In the genomic region with DNA sequence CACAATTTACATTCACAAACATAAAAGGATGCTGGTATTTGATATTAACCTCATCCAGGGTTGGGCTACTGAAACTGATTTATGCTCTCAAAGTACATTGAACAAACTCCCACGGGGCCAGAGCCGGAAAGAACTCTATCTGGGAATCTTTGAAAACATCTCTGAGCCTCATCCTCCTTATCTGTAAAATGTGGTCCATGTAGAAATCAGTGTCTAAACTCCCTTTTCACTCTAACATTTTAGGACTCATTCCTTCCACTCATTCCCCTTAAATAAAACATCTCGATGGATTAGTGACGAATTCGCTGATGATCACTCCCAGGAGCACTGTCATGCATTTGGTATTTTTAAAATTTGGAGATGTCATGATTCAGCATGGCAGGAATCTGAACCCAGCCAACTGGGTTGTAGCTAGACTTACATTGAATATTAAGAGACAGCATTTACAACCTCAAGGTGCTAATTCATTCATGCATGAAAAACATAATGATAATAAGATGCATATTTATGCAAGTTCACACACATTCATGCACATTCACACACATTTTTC, we compare ENCODE assay signal across 30 cellular contexts.
A peak's percentile ranks its signal among the peaks of the same experiment; 100 is the strongest.
DNase-seq lines count a peak whose midpoint lies in the region; ATAC-seq, FAIRE-seq and TF ChIP-seq lines count a peak whose summit lies in the region.
"Had no signal": no experiment of that assay in that cellular context is flagged by ENCODE, and none has a peak within 500 bp of the region (broad histone marks: within the 10 kb centered on the region; RNA-seq: fewer than 3 reads in every experiment).

No MANE protein-coding gene starts in this region.

- H3K36me3 Mint-ChIP-seq in activated CD4-positive, alpha-beta T cell treated with anti-CD3 and anti-CD28 coated beads for 36 hours (ENCODE audit: low read depth), result no peaks in the 10 kb centered on the region
- H3K36me3 Mint-ChIP-seq: naive thymus-derived CD8-positive, alpha-beta T cell; type B pancreatic cell had no signal

- no peak overlapping the region for H3K27ac Mint-ChIP-seq in activated CD4-positive, alpha-beta T cell treated with anti-CD3 and anti-CD28 coated beads for 36 hours
- H3K27ac Mint-ChIP-seq: activated naive CD4-positive, alpha-beta T cell treated with anti-CD3 and anti-CD28 coated beads for 36 hours; activated T-helper 1 cell treated with anti-CD3 and anti-CD28 coated beads, Interleukin-12 subunit alpha, Interleukin-12 subunit beta, Interleukin-2, Interleukin-4 antibody, amounts not matched to agents 30 ng/mL and 10 ng/mL and 1 ng/mL, durations not matched to agents 14 hours and 24 hours and 36 hours; naive thymus-derived CD8-positive, alpha-beta T cell; type B pancreatic cell had no signal

- no peaks in the 10 kb centered on the region for H3K9me3 Mint-ChIP-seq in activated CD4-positive, alpha-beta T cell treated with anti-CD3 and anti-CD28 coated beads for 36 hours (ENCODE audit: low read depth)
- H3K9me3 Mint-ChIP-seq: activated naive CD4-positive, alpha-beta T cell treated with anti-CD3 and anti-CD28 coated beads for 36 hours; activated T-helper 1 cell treated with anti-CD3 and anti-CD28 coated beads, Interleukin-12 subunit alpha, Interleukin-12 subunit beta, Interleukin-2, Interleukin-4 antibody, amounts not matched to agents 30 ng/mL and 10 ng/mL and 1 ng/mL, durations not matched to agents 14 hours and 24 hours and 36 hours had no signal

- no peak for ATAC-seq in activated CD4-positive, alpha-beta T cell treated with anti-CD3 and anti-CD28 coated beads for 36 hours
- no peak for ATAC-seq in HG03280 (IDR thresholded peaks at IDR 0.05; ENCODE audit: unreplicated experiment)
- ATAC-seq: esophagus mucosa; gastroesophageal sphincter; naive thymus-derived CD8-positive, alpha-beta T cell had no signal

- CTCF ChIA-PET in activated CD4-positive, alpha-beta T cell treated with anti-CD3 and anti-CD28 coated beads for 36 hours (lab: Charles Lee), result no interaction called here

- intact Hi-C loops in activated CD4-positive, alpha-beta T cell treated with anti-CD3 and anti-CD28 coated beads for 36 hours (cut with DNase I, micrococcal nuclease), result no loop called here

- FAIRE-seq in HTR-8/SVneo (lab: Jason Lieb, UNC), result no peak
- FAIRE-seq: D721Med had no signal

- peak; percentile 0 for DNase-seq in HTR-8/SVneo (ENCODE audit: insufficient read length, low spot score)
- peak; percentile 9 for DNase-seq in astrocyte of the spinal cord (ENCODE audit: low read depth, low spot score)
- peak; percentile 85 for DNase-seq in kidney tubule cell (ENCODE audit: low spot score)
- DNase-seq in activated CD4-positive, alpha-beta T cell treated with anti-CD3 and anti-CD28 coated beads for 36 hours, result no peak
- DNase-seq in foreskin fibroblast, result no peak
- no peak for DNase-seq in HT-29 (ENCODE audit: low spot score)
- DNase-seq: activated CD4-positive, alpha-beta T cell treated with anti-CD3 and anti-CD28 coated beads, Interleukin-2, amount 50 U/mL, for 4 hours; activated CD8-positive, alpha-beta memory T cell treated with anti-CD3 and anti-CD28 coated beads, Interleukin-2, amount 50 U/mL, for 4 hours; activated naive CD4-positive, alpha-beta T cell treated with anti-CD3 and anti-CD28 coated beads for 36 hours; amniotic stem cell; cortex of kidney; HCEC 1CT; hippocampal formation; IMR-90; left ventricle myocardium inferior; naive thymus-derived CD8-positive, alpha-beta T cell; NCI-H1105; NCI-H187 treated with DMSO at 0.1 percent for 48 hours; NCI-H524 treated with DMSO at 0.1 percent for 48 hours; NK-92 treated with Interleukin-12 subunit alpha and Interleukin-12 subunit beta, amount 100 ng/mL, for 24 hours; nucleus accumbens; SIG-M5; stimulated activated CD4-positive, alpha-beta T cell treated with anti-CD3 and anti-CD28 coated beads, Interleukin-2, amount 100 ng/mL, for 48 hours; T-helper 9 cell had no signal

- H3K4me3 ChIP-seq in astrocyte of the spinal cord (ENCODE audit: low read depth, low read length) (no peak overlapping the region), foreskin fibroblast (ENCODE audit: low read depth in 1 of 2, low read length in 2 of 2) (no peak overlapping the region)
- H3K4me3 ChIP-seq: gastroesophageal sphincter, left ventricle myocardium inferior had no signal

- in situ Hi-C loops in astrocyte of the spinal cord (cut with HindIII; ENCODE audit: low sequenced_read_pairs), result no loop called here

- TF ChIP-seq CTCF in astrocyte of the spinal cord (IDR thresholded peaks at IDR 0.05; ENCODE audit: low read depth, low read length) (no peak), foreskin fibroblast (IDR thresholded peaks at IDR 0.05; ENCODE audit: low read depth, low read length) (no peak)

- H3K4me1 Mint-ChIP-seq in activated CD4-positive, alpha-beta T cell treated with anti-CD3 and anti-CD28 coated beads for 36 hours, result no peaks in the 10 kb centered on the region
- H3K4me1 Mint-ChIP-seq: naive thymus-derived CD8-positive, alpha-beta T cell had no signal

- POLR2A ChIA-PET in activated CD4-positive, alpha-beta T cell treated with anti-CD3 and anti-CD28 coated beads for 36 hours (lab: Charles Lee), result no interaction called here

- H3K27me3 Mint-ChIP-seq in activated CD4-positive, alpha-beta T cell treated with anti-CD3 and anti-CD28 coated beads for 36 hours, result no peaks in the 10 kb centered on the region
- H3K27me3 Mint-ChIP-seq: naive thymus-derived CD8-positive, alpha-beta T cell; type B pancreatic cell had no signal

- no peak overlapping the region for H3K4me3 Mint-ChIP-seq in activated CD4-positive, alpha-beta T cell treated with anti-CD3 and anti-CD28 coated beads for 36 hours
- H3K4me3 Mint-ChIP-seq: activated naive CD4-positive, alpha-beta T cell treated with anti-CD3 and anti-CD28 coated beads for 36 hours; activated T-helper 1 cell treated with anti-CD3 and anti-CD28 coated beads, Interleukin-12 subunit alpha, Interleukin-12 subunit beta, Interleukin-2, Interleukin-4 antibody, amounts not matched to agents 30 ng/mL and 10 ng/mL and 1 ng/mL, durations not matched to agents 14 hours and 24 hours and 36 hours; naive thymus-derived CD8-positive, alpha-beta T cell; type B pancreatic cell had no signal

Comparison
In these comparisons a context has a peak if more than half of its experiments do, and no peak if none do; other contexts are left out.
1. DNase-seq: peak in HTR-8/SVneo (single experiment), astrocyte of the spinal cord (single experiment) and kidney tubule cell (single experiment); none in activated CD4-positive, alpha-beta T cell treated with anti-CD3 and anti-CD28 coated beads for 36 hours (single experiment), foreskin fibroblast (0 of 2) and HT-29 (single experiment).